28 cellular contexts compared by ENCODE assay signal in the genomic region with DNA sequence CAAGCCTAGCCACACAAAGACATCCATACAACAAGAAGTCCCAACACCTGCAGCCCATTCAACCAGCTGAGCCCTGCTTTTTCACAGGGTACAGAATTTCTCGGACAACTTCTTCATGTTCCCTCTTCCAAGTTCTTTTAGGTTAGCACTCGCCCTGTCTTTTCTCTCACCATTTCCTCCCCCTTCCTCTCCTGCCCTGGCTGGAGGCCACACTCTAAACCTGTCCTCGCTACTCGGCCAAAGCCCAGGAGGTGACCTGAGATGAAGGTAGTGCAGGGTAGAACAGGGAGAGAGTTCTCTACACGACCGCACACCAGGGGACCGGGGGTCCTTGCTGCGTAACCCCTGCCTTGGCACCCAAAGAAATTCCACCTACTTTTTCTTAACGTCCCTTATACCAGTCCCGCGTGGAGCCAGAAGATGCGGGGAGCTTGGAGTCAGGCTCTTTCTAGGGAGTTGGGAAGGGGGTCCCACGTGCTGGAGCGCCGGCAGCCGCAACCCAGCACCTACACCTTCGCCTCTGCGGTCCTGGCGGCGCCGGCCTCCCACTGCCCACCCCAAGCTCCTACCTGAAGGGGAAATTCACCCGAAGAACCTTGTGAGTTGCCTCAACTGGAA. TPM values are rescaled to one million over a fixed set of nuclear protein-coding genes. Genes with fewer than 3 reads are reported as not detected.
DNase-seq lines count a peak whose midpoint lies in the region; FAIRE-seq and TF ChIP-seq lines count a peak whose summit lies in the region.
"Had no signal": no experiment of that assay in that cellular context is flagged by ENCODE, and none has a peak within 500 bp of the region (broad histone marks: within the 10 kb centered on the region; RNA-seq: fewer than 3 reads in every experiment).

No MANE protein-coding gene starts in this region.

- H3K36me3 ChIP-seq in endothelial cell of umbilical vein (ENCODE audit: control insufficient read depth in 2 of 2, extremely low read depth in 1 of 2, insufficient read depth in 2 of 2, low read length in 2 of 2) (no peaks in the 10 kb centered on the region), tibial artery (no peaks in the 10 kb centered on the region)

- H3K36me3 Mint-ChIP-seq in type B pancreatic cell: peaks cover 13% of the 10 kb centered on the region
- H3K36me3 Mint-ChIP-seq: IgD-negative memory B cell had no signal

- H3K9me3 ChIP-seq in endothelial cell of umbilical vein (replicated peaks; ENCODE audit: control insufficient read depth, insufficient read depth, low read length) (no peaks in the 10 kb centered on the region), tibial artery (no peaks in the 10 kb centered on the region)

- H3K27me3 ChIP-seq in endothelial cell of umbilical vein (ENCODE audit: control insufficient read depth in 2 of 2, insufficient read depth in 2 of 2, low read length in 2 of 2) (peaks cover 57 to 78% of the 10 kb centered on the region in 2 experiments), tibial artery (peaks cover 0 to 83% of the 10 kb centered on the region in 2 donors)

- H3K27ac ChIP-seq in endothelial cell of umbilical vein (ENCODE audit: insufficient read depth, low read depth, low read length) (no peak overlapping the region), tibial artery (no peak overlapping the region)
- H3K27ac ChIP-seq: 22Rv1, SK-N-MC had no signal

- FAIRE-seq in endothelial cell of umbilical vein (lab: Jason Lieb, UNC): no peak
- FAIRE-seq: GM12878, GM19239, RCC 7860 had no signal

- peak overlapping the region; percentile 24 for H3K4me3 Mint-ChIP-seq in type B pancreatic cell
- H3K4me3 Mint-ChIP-seq: HFFc6, IgD-negative memory B cell had no signal

- no peak overlapping the region for H3K4me2 ChIP-seq in endothelial cell of umbilical vein (ENCODE audit: insufficient read depth, low read length)

- no peak for TF ChIP-seq CTCF in endothelial cell of umbilical vein (IDR thresholded peaks at IDR 0.05; ENCODE audit: extremely low read depth in 1 of 2, insufficient read depth in 1 of 2, low read depth in 1 of 2, low read length in 2 of 2)
- no peak for TF ChIP-seq CTCF in type B pancreatic cell (conservative IDR thresholded peaks at IDR 0.05)
- no peak for TF ChIP-seq CTCF in tibial artery (IDR thresholded peaks at IDR 0.05)

- H3K27ac Mint-ChIP-seq in type B pancreatic cell: no peak overlapping the region
- H3K27ac Mint-ChIP-seq: CD14-positive monocyte, HFFc6 had no signal

- no peak overlapping the region for H3K9ac ChIP-seq in endothelial cell of umbilical vein (replicated peaks; ENCODE audit: extremely low read depth, insufficient read depth, low read length)

- dilution Hi-C loops in endothelial cell of umbilical vein (cut with MboI; ENCODE audit: extremely low pct_ligation_motif_present, low sequenced_read_pairs): no loop called here

- POLR2A ChIA-PET in endothelial cell of umbilical vein (lab: Charles Lee): no interaction called here

- BruUV-seq in endothelial cell of umbilical vein (replicated peaks; lab: Mats Ljungman, UMichigan): no TSS peak

- CTCF ChIA-PET in endothelial cell of umbilical vein (lab: Charles Lee): interaction anchor here (2.1 kb wide), 1 partner anchor 38 kb away, joined by 8 read pairs; no protein-coding TSS in a partner anchor

- peaks cover 94% of the 10 kb centered on the region for H3K27me3 Mint-ChIP-seq in type B pancreatic cell

- H3K4me1 ChIP-seq in endothelial cell of umbilical vein (ENCODE audit: control insufficient read depth, extremely low read depth, insufficient read depth, low read length): no peaks in the 10 kb centered on the region
- peaks cover 0 to 10% (median 7%) of the 10 kb centered on the region in 4 donors for H3K4me1 ChIP-seq in tibial artery

- TF ChIP-seq POLR2A in endothelial cell of umbilical vein (IDR thresholded peaks at IDR 0.05; ENCODE audit: low read depth, low read length): no peak

- H3K9me3 Mint-ChIP-seq in type B pancreatic cell: peaks cover 5% of the 10 kb centered on the region
- H3K9me3 Mint-ChIP-seq: HFFc6 had no signal

- intact Hi-C loops in endothelial cell of umbilical vein (cut with micrococcal nuclease) (no loop called here), tibial artery (cut with DNase I; ENCODE audit: low total_unique reads) (no loop called here)

- no peaks in the 10 kb centered on the region for H3K9me1 ChIP-seq in endothelial cell of umbilical vein (replicated peaks; ENCODE audit: control insufficient read depth, extremely low read depth, insufficient read depth, low read length)

- H3K79me2 ChIP-seq in endothelial cell of umbilical vein (ENCODE audit: control insufficient read depth, insufficient read depth, low read length): no peaks in the 10 kb centered on the region

- DNase-seq in NCI-H1417 (lab: John Stamatoyannopoulos, UW) (peak in 2 of 3 experiments; percentile 52 to 77), NCI-H1417 treated with DMSO at 0.1 percent for 48 hours (lab: John Stamatoyannopoulos, UW) (no peak), endothelial cell of umbilical vein (ENCODE audit: low read depth, low spot score) (no peak), left kidney (ENCODE audit: low read depth, low spot score) (peak; percentile 5), type B pancreatic cell (ENCODE audit: extremely low spot score, unreplicated experiment) (no peak), SIG-M5 (lab: John Stamatoyannopoulos, UW) (no peak), tibial artery (no peak), inferior parietal cortex (ENCODE audit: extremely low spot score) (no peak)
- DNase-seq: DND-41, GOT3, HFFc6, Karpas-422, NCI-H1048, NCI-H146, NCI-H2029 treated with DMSO at 0.1 percent for 48 hours, NCI-H2171, NCI-H446 treated with DMSO at 0.1 percent for 48 hours, NCI-H69 had no signal

- no peak overlapping the region for H2AFZ ChIP-seq in endothelial cell of umbilical vein (ENCODE audit: low read depth, low read length)

- H4K20me1 ChIP-seq in endothelial cell of umbilical vein (replicated peaks; ENCODE audit: control insufficient read depth, extremely low read depth, insufficient read depth, low read length): no peaks in the 10 kb centered on the region

- no peak overlapping the region for H3K4me3 ChIP-seq in endothelial cell of umbilical vein (replicated peaks in 1 of 3; ENCODE audit: insufficient read depth in 1 of 3, low read depth in 1 of 3, low read length in 3 of 3)
- no peak overlapping the region for H3K4me3 ChIP-seq in tibial artery
- H3K4me3 ChIP-seq: GM12878, SK-N-MC had no signal

- peaks cover 28% of the 10 kb centered on the region for H3K4me1 Mint-ChIP-seq in type B pancreatic cell (ENCODE audit: unreplicated experiment)

TF ChIP-seq in endothelial cell of umbilical vein, 7 proteins besides CTCF, POLR2A, EP300 and RAD21:
- peak; percentile 76 for TF ChIP-seq EZH2 (IDR thresholded peaks at IDR 0.05; ENCODE audit: borderline replicate concordance, low read depth, low read length, severe bottlenecking)
- TF ChIP-seq MYC (IDR thresholded peaks at IDR 0.05; ENCODE audit: low read depth, low read length): no peak

RNA-seq across cellular contexts. Expression of a gene that starts 16.0 kb away (rescaled TPM):
- not detected in 2 replicates for total RNA-seq in endothelial cell of umbilical vein
- polyA plus RNA-seq in endothelial cell of umbilical vein: not detected in 2 replicates
- not detected in 2 replicates for polyA plus RNA-seq in endothelial cell of umbilical vein (2011; cell fraction: cytosol; rRNA removed)
- polyA plus RNA-seq in endothelial cell of umbilical vein (2011; cell fraction: nucleus; rRNA removed): not detected in 2 replicates
- not detected in 2 replicates for polyA plus RNA-seq in endothelial cell of umbilical vein (2012)
- not detected in 2 replicates for polyA minus RNA-seq in endothelial cell of umbilical vein
- polyA minus RNA-seq in endothelial cell of umbilical vein (2011; cell fraction: cytosol; rRNA and poly(A)+ RNA removed): not detected
- not detected in 2 replicates for polyA minus RNA-seq in endothelial cell of umbilical vein (2011; cell fraction: nucleus; rRNA and poly(A)+ RNA removed)
- 3.5 and 25.5 TPM in 2 replicates for total RNA-seq in type B pancreatic cell (ENCODE audit: low replicate concordance)
- total RNA-seq: GM12878, HFFc6, HT-29, MCF 10A, Right ventricle myocardium inferior had no signal
- polyA plus RNA-seq: CD14-positive monocyte, GM12878, IgD-negative memory B cell had no signal

RNA-seq across cellular contexts. Expression of a gene that starts 35.3 kb away (rescaled TPM):
- total RNA-seq in endothelial cell of umbilical vein (not detected in 2 replicates), type B pancreatic cell (ENCODE audit: low replicate concordance) (21.0 and 37.9 TPM in 2 replicates)
- polyA plus RNA-seq in endothelial cell of umbilical vein: not detected in 2 replicates
- polyA plus RNA-seq in endothelial cell of umbilical vein (2011; cell fraction: cytosol; rRNA removed): not detected in 2 replicates
- not detected in 2 replicates for polyA plus RNA-seq in endothelial cell of umbilical vein (2011; cell fraction: nucleus; rRNA removed)
- not detected in 2 replicates for polyA plus RNA-seq in endothelial cell of umbilical vein (2012)
- polyA minus RNA-seq in endothelial cell of umbilical vein: not detected in 2 replicates
- polyA minus RNA-seq in endothelial cell of umbilical vein (2011; cell fraction: cytosol; rRNA and poly(A)+ RNA removed): not detected
- not detected in 2 replicates for polyA minus RNA-seq in endothelial cell of umbilical vein (2011; cell fraction: nucleus; rRNA and poly(A)+ RNA removed)
- total RNA-seq: GM12878, HFFc6, HT-29, MCF 10A, Right ventricle myocardium inferior had no signal
- polyA plus RNA-seq: CD14-positive monocyte, GM12878, IgD-negative memory B cell had no signal

Comparison
In these comparisons a context has a peak if more than half of its experiments do, and no peak if none do; other contexts are left out.
1. DNase-seq: peak in NCI-H1417 (2 of 3) and left kidney (single experiment); none in NCI-H1417 treated with DMSO at 0.1 percent for 48 hours (single experiment), endothelial cell of umbilical vein (single experiment), type B pancreatic cell (single experiment), SIG-M5 (single experiment), tibial artery (0 of 2) and inferior parietal cortex (single experiment).
2. RNA of a gene that starts 35.3 kb away (total RNA-seq): 21.0 to 37.9 TPM in type B pancreatic cell; not detected in endothelial cell of umbilical vein; every median in the first group is over 10 times any median in the second.